ENCODE assay signal across 8 cellular contexts in genomic region chr6:87066449-87067288, GRCh38. TPM values are rescaled to one million over a fixed set of nuclear protein-coding genes. Genes with fewer than 3 reads are reported as not detected.
A peak's percentile ranks its signal among the peaks of the same experiment; 100 is the strongest.
DNase-seq lines count a peak whose midpoint lies in the region; ATAC-seq and FAIRE-seq lines count a peak whose summit lies in the region.

No MANE protein-coding gene starts in this region.

- H3K9ac ChIP-seq in mucosa of stomach (ENCODE audit: low read length), result peak overlapping the region; percentile 14

- H3K4me1 Mint-ChIP-seq in effector memory CD8-positive, alpha-beta T cell (ENCODE audit: low read depth in 2 of 2), result peaks cover 0 to 3% of the 10 kb centered on the region in 2 donors

- peak; percentile 81 for FAIRE-seq in GM18507 (lab: Jason Lieb, UNC)

- no peaks in the 10 kb centered on the region for H3K9me3 Mint-ChIP-seq in effector memory CD8-positive, alpha-beta T cell

- intact Hi-C loops in posterior vena cava (cut with DNase I), result no loop called here

- H3K4me1 ChIP-seq in mucosa of stomach (ENCODE audit: control insufficient read depth, insufficient read depth, low read length), result peaks cover 8% of the 10 kb centered on the region

- peak overlapping the region in 1 of 2 donors; percentile 46 for H3K4me3 Mint-ChIP-seq in effector memory CD8-positive, alpha-beta T cell

- peak; percentile 64 for DNase-seq in AG20443 (ENCODE audit: low spot score)
- DNase-seq in GM18507 (ENCODE audit: extremely low spot score, insufficient read length, low read depth), result peak; percentile 32
- peak; percentile 32 for DNase-seq in NCI-H128 (lab: John Stamatoyannopoulos, UW; ENCODE audit: unreplicated experiment)
- DNase-seq in T-helper 1 cell, result peak in 3 of 5 donors; percentile 9 to 48 (median 13)
- DNase-seq in effector memory CD8-positive, alpha-beta T cell, result peak in 2 of 3 experiments; percentile 9
- DNase-seq in posterior vena cava (ENCODE audit: low spot score), result no peak

- peaks cover 4% of the 10 kb centered on the region for H3K27me3 ChIP-seq in mucosa of stomach (ENCODE audit: control insufficient read depth, insufficient read depth, low read length)

- ATAC-seq in effector memory CD8-positive, alpha-beta T cell (replicated peaks), result no peak
- no peak for ATAC-seq in GM19455 (IDR thresholded peaks at IDR 0.05; ENCODE audit: unreplicated experiment)

- peak overlapping the region; percentile 15 for H3K4me3 ChIP-seq in mucosa of stomach (ENCODE audit: low read length)

- H3K9me3 ChIP-seq in mucosa of stomach (ENCODE audit: control insufficient read depth, low read length), result no peaks in the 10 kb centered on the region

- no peaks in the 10 kb centered on the region for H3K36me3 ChIP-seq in mucosa of stomach (ENCODE audit: control insufficient read depth, insufficient read depth, low read length)

- no peak overlapping the region for H3K27ac Mint-ChIP-seq in effector memory CD8-positive, alpha-beta T cell

- H3K27me3 Mint-ChIP-seq in effector memory CD8-positive, alpha-beta T cell, result peaks cover 23 to 31% of the 10 kb centered on the region in 2 donors

- H3K36me3 Mint-ChIP-seq in effector memory CD8-positive, alpha-beta T cell (ENCODE audit: insufficient read depth), result no peaks in the 10 kb centered on the region

RNA-seq across cellular contexts. Expression of gene CGA, which starts 28.2 kb away (rescaled TPM):
- total RNA-seq in posterior vena cava, result not detected
